In the genomic region with DNA sequence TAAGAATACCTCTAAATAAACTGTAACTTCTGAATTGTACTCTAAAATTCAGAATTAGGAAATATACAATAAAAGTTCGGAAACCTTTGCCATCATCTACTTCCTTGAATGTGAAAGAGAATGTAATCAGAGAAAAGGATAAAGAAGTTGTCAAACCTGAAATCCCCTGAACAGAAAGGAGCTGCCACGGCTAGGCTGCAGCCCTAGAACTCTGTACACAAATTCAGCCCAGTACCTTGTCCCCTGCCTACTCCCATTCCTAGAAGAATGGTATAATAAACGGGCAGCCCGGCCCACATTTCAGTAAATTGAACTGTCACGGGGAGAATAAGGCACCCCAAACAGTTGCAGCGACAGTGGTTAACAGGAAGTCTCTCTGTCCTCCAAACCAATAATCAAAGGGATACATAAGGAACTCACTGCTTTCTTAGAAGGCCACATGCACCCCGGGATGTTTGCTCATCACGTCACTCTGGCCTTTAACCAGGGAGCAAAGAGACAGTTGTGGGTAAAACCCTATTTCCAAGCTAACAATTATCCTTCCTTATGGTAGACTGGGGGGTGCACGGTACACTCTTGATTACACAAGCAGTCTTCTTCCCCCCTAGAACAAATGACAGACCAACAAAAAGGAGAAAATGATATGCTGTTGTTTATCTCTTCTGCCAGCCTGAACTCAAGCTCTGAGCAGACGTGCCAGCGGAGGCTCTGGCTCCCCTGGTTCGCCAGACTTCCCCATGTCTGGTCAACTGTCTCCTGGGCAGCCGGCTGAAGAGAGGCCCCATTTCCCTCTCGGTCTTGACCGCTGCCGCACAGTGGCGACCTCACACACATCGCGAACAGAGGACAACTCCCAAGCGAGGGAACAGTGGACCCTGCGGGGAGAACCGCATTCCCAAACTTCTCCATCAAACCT, we compare ENCODE assay signal across 10 cellular contexts. TPM values are rescaled to one million over a fixed set of nuclear protein-coding genes. Genes with fewer than 3 reads are reported as not detected.
DNase-seq lines count a peak whose midpoint lies in the region; ATAC-seq, FAIRE-seq and TF ChIP-seq lines count a peak whose summit lies in the region.
"Had no signal": no experiment of that assay in that cellular context is flagged by ENCODE, and none has a peak within 500 bp of the region (broad histone marks: within the 10 kb centered on the region; RNA-seq: fewer than 3 reads in every experiment).

No MANE protein-coding gene starts in this region.

- CTCF ChIA-PET in RWPE1 (lab: Yijun Ruan, JAX) = interaction anchor here (0.6 to 1.4 kb wide), 5 partner anchors 10 to 423 kb away, joined by 3 to 7 read pairs (median 4); a partner anchor contains a TSS

- DNase-seq in DMS 273 (lab: John Stamatoyannopoulos, UW; ENCODE audit: unreplicated experiment) = peak; percentile 53
- DNase-seq in DMS 273 treated with DMSO at 0.1 percent for 48 hours (lab: John Stamatoyannopoulos, UW) = no peak
- DNase-seq in RWPE1 (ENCODE audit: low spot score) = no peak
- no peak for DNase-seq in astrocyte (ENCODE audit: low read depth)
- peak; percentile 62 to 85 (median 83) for DNase-seq in right cardiac atrium
- DNase-seq in NCI-H446 treated with DMSO at 0.1 percent for 48 hours (lab: John Stamatoyannopoulos, UW) = no peak

- no peaks in the 10 kb centered on the region for H3K36me3 Mint-ChIP-seq in astrocyte (ENCODE audit: low read depth, unreplicated experiment)

- H3K36me3 ChIP-seq in astrocyte (ENCODE audit: insufficient read depth, low read length) = no peaks in the 10 kb centered on the region
- no peaks in the 10 kb centered on the region for H3K36me3 ChIP-seq in parathyroid adenoma (ENCODE audit: control insufficient read depth, insufficient read depth, low read length)

- H3K9ac ChIP-seq in astrocyte (ENCODE audit: low read length) (peak overlapping the region; percentile 85), parathyroid adenoma (peak overlapping the region; percentile 58)

- FAIRE-seq in astrocyte (lab: Jason Lieb, UNC) = no peak
- FAIRE-seq: A204.1, endometrium had no signal

- POLR2A ChIA-PET in RWPE1 (lab: Yijun Ruan, JAX; ENCODE audit: low non-redundant PET) = interaction anchor here (0.7 kb wide), 1 partner anchor 78 kb away, joined by 3 read pairs; no protein-coding TSS in a partner anchor

- peaks cover 38% of the 10 kb centered on the region for H3K4me1 ChIP-seq in astrocyte (ENCODE audit: insufficient read depth, low read length)
- H3K4me1 ChIP-seq in right cardiac atrium (ENCODE audit: control insufficient read depth, insufficient read depth, low read length) = peaks cover 2% of the 10 kb centered on the region
- peaks cover 7% of the 10 kb centered on the region for H3K4me1 ChIP-seq in parathyroid adenoma

- H4K20me1 ChIP-seq in astrocyte (ENCODE audit: insufficient read depth, low read length) = no peaks in the 10 kb centered on the region

- TF ChIP-seq CTCF in RWPE1 (conservative IDR thresholded peaks at IDR 0.05; ENCODE audit: low read depth) = no peak
- no peak for TF ChIP-seq CTCF in astrocyte (IDR thresholded peaks at IDR 0.05; ENCODE audit: insufficient read depth, low read depth, low read length)
- no peak for TF ChIP-seq CTCF in parathyroid adenoma (IDR thresholded peaks at IDR 0.05)

- peak overlapping the region; percentile 81 for H3K4me3 ChIP-seq in astrocyte (ENCODE audit: insufficient read depth, low read depth, low read length)
- H3K4me3 ChIP-seq in right cardiac atrium (ENCODE audit: low read length) = peak overlapping the region; percentile 62
- peak overlapping the region; percentile 79 for H3K4me3 ChIP-seq in parathyroid adenoma (ENCODE audit: low read depth, low read length)

- ATAC-seq in HG02870 (IDR thresholded peaks at IDR 0.05; ENCODE audit: unreplicated experiment) (peak; percentile 2), right cardiac atrium (peak; percentile 81)

- H3K9me3 Mint-ChIP-seq in astrocyte (ENCODE audit: unreplicated experiment) = no peaks in the 10 kb centered on the region

- peak overlapping the region; percentile 88 for H3K27ac Mint-ChIP-seq in astrocyte (ENCODE audit: unreplicated experiment)

- intact Hi-C loops in right cardiac atrium (cut with DNase I) = loop anchor here in 3 of 4 donors (5.0 to 10.0 kb wide), 4 partner anchors 91 to 121 kb away; a partner anchor contains a TSS

- no peaks in the 10 kb centered on the region for H3K27me3 Mint-ChIP-seq in astrocyte (ENCODE audit: low read depth, unreplicated experiment)

- H2AFZ ChIP-seq in astrocyte (ENCODE audit: low read depth, low read length) = peak overlapping the region; percentile 37
- peak overlapping the region; percentile 94 for H2AFZ ChIP-seq in parathyroid adenoma

- H3K4me1 Mint-ChIP-seq in astrocyte (ENCODE audit: low read depth, unreplicated experiment) = peaks cover 20% of the 10 kb centered on the region

- H3K4me2 ChIP-seq in astrocyte (ENCODE audit: low read length) = peak overlapping the region; percentile 95
- peak overlapping the region; percentile 91 for H3K4me2 ChIP-seq in parathyroid adenoma (ENCODE audit: low read length)

- H3K9me3 ChIP-seq in astrocyte (ENCODE audit: insufficient read depth, low read depth, low read length) = no peaks in the 10 kb centered on the region
- H3K9me3 ChIP-seq in right cardiac atrium (ENCODE audit: control insufficient read depth, low read length) = no peaks in the 10 kb centered on the region
- H3K9me3 ChIP-seq in parathyroid adenoma (ENCODE audit: control insufficient read depth, low read length) = no peaks in the 10 kb centered on the region

- peak overlapping the region; percentile 78 for H3K27ac ChIP-seq in RWPE1
- H3K27ac ChIP-seq in astrocyte (ENCODE audit: low read depth, low read length) = peak overlapping the region; percentile 75
- peak overlapping the region; percentile 22 for H3K27ac ChIP-seq in right cardiac atrium (ENCODE audit: low read length)
- H3K27ac ChIP-seq in parathyroid adenoma = peak overlapping the region; percentile 83

- no peaks in the 10 kb centered on the region for H3K27me3 ChIP-seq in astrocyte (ENCODE audit: insufficient read depth, low read length)
- H3K27me3 ChIP-seq in right cardiac atrium (ENCODE audit: control insufficient read depth, insufficient read depth) = no peaks in the 10 kb centered on the region
- H3K27me3 ChIP-seq in parathyroid adenoma (ENCODE audit: control insufficient read depth, insufficient read depth, low read length) = no peaks in the 10 kb centered on the region

- peak overlapping the region; percentile 93 for H3K4me3 Mint-ChIP-seq in astrocyte (ENCODE audit: unreplicated experiment)

- H3K79me2 ChIP-seq in astrocyte (ENCODE audit: insufficient read depth, low read length) (peaks cover 50% of the 10 kb centered on the region), parathyroid adenoma (peaks cover 13% of the 10 kb centered on the region)

- WGBS in right cardiac atrium = 11% methylated on average over 22 of the region's 22 CpGs

RNA-seq across cellular contexts. Expression of a gene that starts 24.5 kb away (rescaled TPM):
- total RNA-seq in astrocyte (9.5 and 11.1 TPM in 2 replicates), right cardiac atrium (10 to 100 TPM; 17.2 to 20.0 (median 18.4) TPM)
- 5.7 TPM for polyA plus RNA-seq in right cardiac atrium

RNA-seq across cellular contexts. Expression of a gene that starts 31.7 kb away (rescaled TPM):
- total RNA-seq in astrocyte (12.4 and 14.0 TPM in 2 replicates), right cardiac atrium (1 to 10 TPM; 5.8 to 7.1 (median 6.4) TPM)
- 3.4 TPM for polyA plus RNA-seq in right cardiac atrium

RNA-seq across cellular contexts. Expression of a gene that starts 33.4 kb away (rescaled TPM):
- not detected in 2 replicates for total RNA-seq in astrocyte
- total RNA-seq in right cardiac atrium = not detected
- not detected for polyA plus RNA-seq in right cardiac atrium

RNA-seq across cellular contexts. Expression of a gene that starts 54.1 kb away (rescaled TPM):
- 18.1 and 19.8 TPM in 2 replicates for total RNA-seq in astrocyte
- total RNA-seq in right cardiac atrium = 1 to 10 TPM; 4.1 to 6.6 (median 4.6) TPM
- polyA plus RNA-seq in right cardiac atrium = 2.2 TPM

RNA-seq across cellular contexts. Expression of a gene that starts 59.6 kb away (rescaled TPM):
- 0.05 TPM in 1 of 2 replicates, not detected in the other for total RNA-seq in astrocyte
- 100 to 1,000 TPM; 141 to 193 (median 180) TPM for total RNA-seq in right cardiac atrium
- polyA plus RNA-seq in right cardiac atrium = 62.2 TPM

Comparison
In these comparisons a context has a peak if more than half of its experiments do, and no peak if none do; other contexts are left out.
1. DNase-seq: peak in DMS 273 (single experiment) and right cardiac atrium (3 of 3); none in DMS 273 treated with DMSO at 0.1 percent for 48 hours (single experiment), RWPE1 (single experiment), astrocyte (single experiment) and NCI-H446 treated with DMSO at 0.1 percent for 48 hours (single experiment).
2. H3K27ac ChIP-seq: peak in every context shown above with its lines; median percentile 83 in parathyroid adenoma; 78 in RWPE1; 75 in astrocyte; 22 in right cardiac atrium.
3. Peak in every context shown above with its lines, with median percentiles within 50 percentile points of each other: H3K4me3 ChIP-seq.